23 cellular contexts compared by ENCODE assay signal in genomic region chr9:134230092-134230941, GRCh38.
A peak's percentile ranks its signal among the peaks of the same experiment; 100 is the strongest.
DNase-seq lines count a peak whose midpoint lies in the region; ATAC-seq, FAIRE-seq and TF ChIP-seq lines count a peak whose summit lies in the region.
"Had no signal": no experiment of that assay in that cellular context is flagged by ENCODE, and none has a peak within 500 bp of the region (broad histone marks: within the 10 kb centered on the region; RNA-seq: fewer than 3 reads in every experiment).

No MANE protein-coding gene starts in this region.

- no peak overlapping the region for H3K4ac ChIP-seq in H1 (replicated peaks; ENCODE audit: insufficient read length, low read depth, low read length)

- no peak for ATAC-seq in stimulated activated effector memory CD8-positive, alpha-beta T cell treated with anti-CD3 and anti-CD28 coated beads, Interleukin-12 subunit alpha, Interleukin-12 subunit beta, amount 100 ng/mL, for 72 hours
- ATAC-seq: esophagus mucosa had no signal

- intact Hi-C loops in Caco-2 (cut with micrococcal nuclease; ENCODE audit: unreplicated experiment) = no loop called here
- intact Hi-C loops in colonic mucosa (cut with DNase I) = no loop called here

- H4K8ac ChIP-seq in H1 (ENCODE audit: extremely low read depth, insufficient read depth, low read length) = 0 out of 2 replicates have a peak overlapping the region, but pooled peaks have one; percentile 57

- CTCF ChIA-PET in Caco-2 (lab: Charles Lee) = no interaction called here
- CTCF ChIA-PET in H1 (lab: Charles Lee; ENCODE audit: partially characterized antibody) = interaction anchor here (1.1 kb wide), 1 partner anchor 12 kb away, joined by 3 read pairs; no protein-coding TSS in a partner anchor

- H3K27ac Mint-ChIP-seq in Caco-2 (ENCODE audit: unreplicated experiment) = peak overlapping the region; percentile 65
- peak overlapping the region; percentile 41 for H3K27ac Mint-ChIP-seq in stimulated activated effector memory CD8-positive, alpha-beta T cell treated with anti-CD3 and anti-CD28 coated beads, Interleukin-12 subunit alpha, Interleukin-12 subunit beta, amount 100 ng/mL, for 72 hours
- H3K27ac Mint-ChIP-seq: activated CD4-positive, alpha-beta T cell treated with anti-CD3 and anti-CD28 coated beads, Interleukin-2, amount 10 ng/mL, durations not matched to agents 7 days and 5 days had no signal

- H3K27ac ChIP-seq in H1 (ENCODE audit: low read depth, low read length) (no peak overlapping the region), colonic mucosa (no peak overlapping the region)
- H3K27ac ChIP-seq: 22Rv1, cardiac muscle cell, left lung, neutrophil, thoracic aorta had no signal

- no peak overlapping the region for H2BK5ac ChIP-seq in H1 (ENCODE audit: low read depth, low read length)

- no peaks in the 10 kb centered on the region for H3K27me3 Mint-ChIP-seq in Caco-2 (ENCODE audit: insufficient read depth, unreplicated experiment)
- H3K27me3 Mint-ChIP-seq: activated CD4-positive, alpha-beta T cell treated with anti-CD3 and anti-CD28 coated beads, Interleukin-2, amount 10 ng/mL, durations not matched to agents 7 days and 5 days had no signal

- peak overlapping the region; percentile 24; the same call in 1 of the 2 replicates for H2AK5ac ChIP-seq in H1 (ENCODE audit: low read depth, low read length)

- H4K20me1 ChIP-seq in H1 (replicated peaks in 1 of 2; ENCODE audit: control insufficient read depth in 1 of 2, insufficient read depth in 2 of 2, low read length in 2 of 2) = no peaks in the 10 kb centered on the region

- peak overlapping the region; percentile 74 for H4K91ac ChIP-seq in H1 (replicated peaks; ENCODE audit: insufficient read length, low read length)

- TF ChIP-seq CTCF in Caco-2 (IDR thresholded peaks at IDR 0.05; ENCODE audit: insufficient read depth in 1 of 2, low read depth in 1 of 2, low read length in 1 of 2, severe bottlenecking in 1 of 2, unreplicated experiment in 1 of 2) = no peak
- no peak for TF ChIP-seq CTCF in H1 (IDR thresholded peaks at IDR 0.05; ENCODE audit: control extremely low read depth in 1 of 3, insufficient read depth in 1 of 3, low read depth in 1 of 3, low read length in 3 of 3)
- no peak for TF ChIP-seq CTCF in colonic mucosa (IDR thresholded peaks at IDR 0.05)

- H2BK20ac ChIP-seq in H1 (ENCODE audit: low read length) = 0 out of 2 replicates have a peak overlapping the region, but pooled peaks have one; percentile 18

- H3K9ac ChIP-seq in H1 (replicated peaks in 1 of 4; ENCODE audit: extremely low read depth in 1 of 4, low read depth in 3 of 4, low read length in 3 of 4) (no peak overlapping the region), colonic mucosa (ENCODE audit: low read depth in 2 of 2, low read length in 2 of 2) (no peak overlapping the region)

- H3K9me3 Mint-ChIP-seq in Caco-2 (ENCODE audit: unreplicated experiment) = no peaks in the 10 kb centered on the region
- no peaks in the 10 kb centered on the region for H3K9me3 Mint-ChIP-seq in stimulated activated effector memory CD8-positive, alpha-beta T cell treated with anti-CD3 and anti-CD28 coated beads, Interleukin-12 subunit alpha, Interleukin-12 subunit beta, amount 100 ng/mL, for 72 hours
- H3K9me3 Mint-ChIP-seq: activated CD4-positive, alpha-beta T cell treated with anti-CD3 and anti-CD28 coated beads, Interleukin-2, amount 10 ng/mL, durations not matched to agents 7 days and 5 days had no signal

- DNase-seq in DMS79 treated with DMSO at 0.1 percent for 48 hours (lab: John Stamatoyannopoulos, UW) = peak; percentile 36
- DNase-seq in DMS79 (lab: John Stamatoyannopoulos, UW) = no peak
- DNase-seq in Caco-2 = no peak
- DNase-seq in H1 (ENCODE audit: low read depth in 1 of 2, low spot score in 2 of 2) = no peak
- no peak for DNase-seq in stimulated activated effector memory CD8-positive, alpha-beta T cell treated with anti-CD3 and anti-CD28 coated beads, Interleukin-12 subunit alpha, Interleukin-12 subunit beta, amount 100 ng/mL, for 72 hours (ENCODE audit: low spot score in 2 of 2)
- no peak for DNase-seq in colonic mucosa
- DNase-seq in medulla oblongata (ENCODE audit: extremely low spot score) = no peak
- DNase-seq in NCI-H128 (lab: John Stamatoyannopoulos, UW; ENCODE audit: unreplicated experiment) = no peak
- DNase-seq: activated CD4-positive, alpha-beta T cell treated with anti-CD3 and anti-CD28 coated beads, Interleukin-2, amount 10 ng/mL, durations not matched to agents 7 days and 5 days; activated CD8-positive, alpha-beta memory T cell treated with anti-CD3 and anti-CD28 coated beads, Interleukin-2, amount 50 U/mL, for 4 hours; activated effector memory CD4-positive, alpha-beta T cell treated with Interleukin-2 at 50 U/mL for 16 hours; amniotic stem cell; HCEC 1CT; NCI-H1694 treated with DMSO at 0.1 percent for 48 hours; NCI-H345 had no signal

- H3K4me2 ChIP-seq in H1 (ENCODE audit: insufficient read depth in 1 of 2, low read depth in 2 of 2, low read length in 2 of 2) = no peak overlapping the region

- no peak for TF ChIP-seq RAD21 in H1 (IDR thresholded peaks at IDR 0.05 in 1 of 2, conservative IDR thresholded peaks at IDR 0.05 in 1 of 2; ENCODE audit: low read depth in 2 of 2, low read length in 2 of 2)

- H3K36me3 ChIP-seq in Caco-2 (ENCODE audit: control insufficient read depth, insufficient read depth, low read length) (no peaks in the 10 kb centered on the region), H1 (ENCODE audit: control insufficient read depth in 2 of 4, insufficient read depth in 4 of 4, low read length in 3 of 4) (no peaks in the 10 kb centered on the region), colonic mucosa (no peaks in the 10 kb centered on the region)
- H3K36me3 ChIP-seq: cardiac muscle cell, left lung, neutrophil, thoracic aorta had no signal

- no peaks in the 10 kb centered on the region for H3K36me3 Mint-ChIP-seq in Caco-2 (ENCODE audit: insufficient read depth, unreplicated experiment)
- no peaks in the 10 kb centered on the region for H3K36me3 Mint-ChIP-seq in stimulated activated effector memory CD8-positive, alpha-beta T cell treated with anti-CD3 and anti-CD28 coated beads, Interleukin-12 subunit alpha, Interleukin-12 subunit beta, amount 100 ng/mL, for 72 hours

- H3K23ac ChIP-seq in H1 (ENCODE audit: insufficient read length) = no peak overlapping the region

- H2BK12ac ChIP-seq in H1 (ENCODE audit: low read depth, low read length) = 0 out of 2 replicates have a peak overlapping the region, but pooled peaks have one; percentile 17

- TF ChIP-seq EP300 in H1 (IDR thresholded peaks at IDR 0.05; ENCODE audit: borderline replicate concordance in 1 of 2, low read depth in 2 of 2, low read length in 2 of 2) = no peak

- POLR2A ChIA-PET in Caco-2 (lab: Charles Lee) (interaction anchor here (0.6 kb wide), 1 partner anchor 17 kb away, joined by 4 read pairs; no protein-coding TSS in a partner anchor), H1 (lab: Charles Lee; ENCODE audit: partially characterized antibody) (no interaction called here)

- no peak overlapping the region for H2AFZ ChIP-seq in H1 (ENCODE audit: low read length)

- peaks cover 6% of the 10 kb centered on the region for H3K4me1 Mint-ChIP-seq in Caco-2 (ENCODE audit: low read depth, unreplicated experiment)
- H3K4me1 Mint-ChIP-seq in stimulated activated effector memory CD8-positive, alpha-beta T cell treated with anti-CD3 and anti-CD28 coated beads, Interleukin-12 subunit alpha, Interleukin-12 subunit beta, amount 100 ng/mL, for 72 hours = no peaks in the 10 kb centered on the region
- H3K4me1 Mint-ChIP-seq: activated CD4-positive, alpha-beta T cell treated with anti-CD3 and anti-CD28 coated beads, Interleukin-2, amount 10 ng/mL, durations not matched to agents 7 days and 5 days had no signal

- no peaks in the 10 kb centered on the region for H3K79me1 ChIP-seq in H1 (ENCODE audit: low read depth, low read length)

- no peak overlapping the region for H3K14ac ChIP-seq in H1 (ENCODE audit: insufficient read length)

- no peaks in the 10 kb centered on the region for H3K9me3 ChIP-seq in Caco-2
- no peaks in the 10 kb centered on the region for H3K9me3 ChIP-seq in H1 (ENCODE audit: insufficient read depth in 2 of 2, low read depth in 1 of 2, low read length in 1 of 2)
- no peaks in the 10 kb centered on the region for H3K9me3 ChIP-seq in colonic mucosa
- H3K9me3 ChIP-seq: left lung, neutrophil, thoracic aorta had no signal

- no TSS peak for BruUV-seq in Caco-2 (replicated peaks; lab: Mats Ljungman, UMichigan)

- H4K5ac ChIP-seq in H1 (ENCODE audit: insufficient read length, low read depth, low read length) = no peak overlapping the region

- H3K4me3 ChIP-seq in Caco-2 (ENCODE audit: low read depth, low read length) = no peak overlapping the region
- H3K4me3 ChIP-seq in H1 (ENCODE audit: extremely low read depth in 1 of 4, insufficient read depth in 2 of 4, low read depth in 3 of 4, low read length in 4 of 4) = no peak overlapping the region
- H3K4me3 ChIP-seq in colonic mucosa = no peak overlapping the region
- H3K4me3 ChIP-seq: cardiac muscle cell, left lung, thoracic aorta had no signal

- H3K23me2 ChIP-seq in H1 (ENCODE audit: low read depth, low read length) = no peaks in the 10 kb centered on the region

- H2BK15ac ChIP-seq in H1 (ENCODE audit: low read length) = no peak overlapping the region

- FAIRE-seq in H1 (lab: Jason Lieb, UNC) = no peak
- FAIRE-seq: D721Med, G401.6 had no signal

- 88% methylated on average over 28 of the region's 28 CpGs; no CpG with 5 or more reads in 1 of the 2 experiments for WGBS in H1 (ENCODE audit: extremely low coverage in 1 of 2, insufficient coverage in 1 of 2, insufficient read length in 1 of 2, insufficient replicate concordance in 2 of 2, low coverage in 1 of 2, low lambda C conversion rate in 2 of 2, missing lambda C conversion rate in 1 of 2), 2 experiments

- no peak for TF ChIP-seq POLR2A in H1 (IDR thresholded peaks at IDR 0.05; ENCODE audit: control extremely low read depth in 1 of 2, low read depth in 2 of 2, low read length in 2 of 2)

- H3K4me1 ChIP-seq in Caco-2 (no peaks in the 10 kb centered on the region), H1 (replicated peaks in 1 of 4; ENCODE audit: control insufficient read depth in 3 of 4, insufficient read depth in 4 of 4, low read length in 3 of 4) (peaks cover 0 to 3% (median 0%) of the 10 kb centered on the region in 4 experiments; a peak in 2 of 7 replicates), colonic mucosa (no peaks in the 10 kb centered on the region)

- H3K18ac ChIP-seq in H1 (ENCODE audit: extremely low read depth, low read length) = no peak overlapping the region

- H3K4me3 Mint-ChIP-seq in Caco-2 (ENCODE audit: unreplicated experiment) = no peak overlapping the region
- no peak overlapping the region for H3K4me3 Mint-ChIP-seq in stimulated activated effector memory CD8-positive, alpha-beta T cell treated with anti-CD3 and anti-CD28 coated beads, Interleukin-12 subunit alpha, Interleukin-12 subunit beta, amount 100 ng/mL, for 72 hours
- H3K4me3 Mint-ChIP-seq: activated CD4-positive, alpha-beta T cell treated with anti-CD3 and anti-CD28 coated beads, Interleukin-2, amount 10 ng/mL, durations not matched to agents 7 days and 5 days had no signal

- no peak overlapping the region for H2BK120ac ChIP-seq in H1 (replicated peaks; ENCODE audit: low read depth, low read length)

- H3K27me3 ChIP-seq in Caco-2 (replicated peaks; ENCODE audit: control insufficient read depth, insufficient read depth, low read length) (no peaks in the 10 kb centered on the region), H1 (replicated peaks in 1 of 4; ENCODE audit: control insufficient read depth in 3 of 4, extremely low read depth in 1 of 4, insufficient read depth in 3 of 4, low read length in 3 of 4) (no peaks in the 10 kb centered on the region; a peak in 1 of 7 replicates), colonic mucosa (peaks cover 10% of the 10 kb centered on the region)
- H3K27me3 ChIP-seq: cardiac muscle cell had no signal

- H3K79me2 ChIP-seq in H1 (ENCODE audit: control insufficient read depth in 1 of 2, insufficient read depth in 2 of 2, low read length in 2 of 2) = no peaks in the 10 kb centered on the region

- H3K56ac ChIP-seq in H1 (replicated peaks; ENCODE audit: insufficient read length, low read depth, low read length) = no peak overlapping the region
